27 cellular contexts compared by ENCODE assay signal in the genomic region with DNA sequence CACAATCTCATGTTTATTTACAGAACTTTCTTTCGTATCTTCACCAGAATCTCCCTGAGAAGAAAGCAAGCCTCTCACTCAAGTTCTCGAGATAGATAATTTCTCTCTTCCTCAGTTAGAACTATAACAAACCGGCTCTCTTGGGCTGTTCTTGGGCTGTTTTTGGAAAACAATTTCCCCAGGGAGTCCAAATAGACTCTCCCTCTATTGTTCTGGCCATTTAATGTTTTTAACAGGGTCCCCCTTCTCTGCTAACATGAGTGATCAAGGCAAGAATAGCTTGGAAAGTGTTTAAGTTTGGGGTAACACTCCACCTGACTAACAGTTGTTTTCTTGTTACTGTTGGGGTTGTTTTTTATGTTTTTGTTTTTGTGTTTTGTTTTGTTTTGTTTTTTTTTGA.
"Had no signal": no experiment of that assay in that cellular context is flagged by ENCODE, and none has a peak within 500 bp of the region (broad histone marks: within the 10 kb centered on the region; RNA-seq: fewer than 3 reads in every experiment).

No MANE protein-coding gene starts in this region.

- H3K4me3 Mint-ChIP-seq: activated CD4-positive, alpha-beta T cell treated with anti-CD3 and anti-CD28 coated beads, Interleukin-2, amount 10 ng/mL, durations not matched to agents 24 days and 14 days; activated naive CD4-positive, alpha-beta T cell treated with anti-CD3 and anti-CD28 coated beads for 36 hours; activated T-cell treated with anti-CD3 and anti-CD28 coated beads, Interleukin-2, amount 50 U/mL, for 4 hours; T-helper 1 cell treated with Interleukin-12 subunit alpha and Interleukin-12 subunit beta and Interleukin-4 antibody, amounts not matched to agents 30 μg/mL and 1 μg/mL, for 36 hours; T-helper 2 cell treated with Interferon-gamma antibody and Interleukin-4, amounts not matched to agents 5 μg/mL and 100 μg/mL, for 36 hours had no signal

- H3K4me1 ChIP-seq: adrenal gland, body of pancreas, breast epithelium had no signal

- FAIRE-seq: astrocyte, TTC549 had no signal

- H3K27ac Mint-ChIP-seq: activated naive CD4-positive, alpha-beta T cell treated with anti-CD3 and anti-CD28 coated beads for 36 hours had no signal

- H3K27me3 ChIP-seq: adrenal gland, body of pancreas, breast epithelium had no signal

- H3K27ac ChIP-seq: adrenal gland, body of pancreas, breast epithelium had no signal

- ATAC-seq: activated naive CD4-positive, alpha-beta T cell treated with anti-CD3 and anti-CD28 coated beads, Interleukin-2, amount 50 U/mL, for 72 hours; activated T-cell treated with anti-CD3 and anti-CD28 coated beads, Interleukin-2, amount 50 U/mL, for 4 hours; body of pancreas; Panc1 had no signal

- H3K9me3 ChIP-seq: adrenal gland, body of pancreas had no signal

- H3K36me3 ChIP-seq: adrenal gland, breast epithelium had no signal

- H3K27me3 Mint-ChIP-seq: activated CD4-positive, alpha-beta T cell treated with anti-CD3 and anti-CD28 coated beads, Interleukin-2, amount 10 ng/mL, durations not matched to agents 24 days and 14 days had no signal

- DNase-seq: activated CD4-positive, alpha-beta T cell treated with anti-CD3 and anti-CD28 coated beads, Interleukin-2, amount 10 ng/mL, durations not matched to agents 24 days and 14 days; activated CD4-positive, alpha-beta T cell treated with anti-CD3 and anti-CD28 coated beads, Interleukin-2, amount 50 U/mL, for 4 hours; activated CD8-positive, alpha-beta memory T cell treated with anti-CD3 and anti-CD28 coated beads, Interleukin-2, amount 50 U/mL, for 4 hours; activated gamma-delta T cell treated with Interleukin-2 at 50 U/mL for 16 hours; activated naive CD4-positive, alpha-beta T cell treated with anti-CD3 and anti-CD28 coated beads for 36 hours; activated T-cell treated with anti-CD3 and anti-CD28 coated beads for 4 hours; activated T-cell treated with anti-CD3 and anti-CD28 coated beads, Interleukin-2, amount 50 U/mL, for 4 hours; adrenal gland; body of pancreas; caudate nucleus; NCI-H1105; NCI-H1417 treated with DMSO at 0.1 percent for 48 hours; NCI-H187 treated with DMSO at 0.1 percent for 48 hours; NCI-H2081; NCI-H226; NCI-H446 treated with DMSO at 0.1 percent for 48 hours; NCI-H524; NCI-H69; NCI-H82; SHP77 treated with DMSO at 0.1 percent for 48 hours had no signal

- H3K4me3 ChIP-seq: adrenal gland, body of pancreas, breast epithelium had no signal
